ENCODE assay signal across 1 cellular context in genomic region chr9:114396558-114397218, GRCh38.
TF ChIP-seq lines count a peak whose summit lies in the region.

No MANE protein-coding gene starts in this region.

TF ChIP-seq in K562, 482 proteins besides CTCF, POLR2A, EP300 and RAD21 (continued from another document and continues in another):
- TF ChIP-seq USF2 (CRISPR knock-in tag; IDR thresholded peaks at IDR 0.05): peak; percentile 78
- TF ChIP-seq ZNF77 (CRISPR knock-in tag; IDR thresholded peaks at IDR 0.05): no peak
- TF ChIP-seq HNRNPH1 (optimal IDR thresholded peaks at IDR 0.05; ENCODE audit: low read depth, low read length): no peak
- no peak for TF ChIP-seq HMGN3 (IDR thresholded peaks at IDR 0.05; ENCODE audit: borderline replicate concordance, extremely low read depth, insufficient read length, low read depth, low read length)
- TF ChIP-seq ZNF232 (CRISPR knock-in tag; IDR thresholded peaks at IDR 0.05): no peak
- no peak for TF ChIP-seq GTF2B (IDR thresholded peaks at IDR 0.05; ENCODE audit: extremely low read depth, insufficient read length)
- 0 out of 2 replicates have a peak, but pooled peaks have one; percentile 23 for TF ChIP-seq GABPB1 (CRISPR knock-in tag; IDR thresholded peaks at IDR 0.05)
- no peak for TF ChIP-seq STAG1 (CRISPR knock-in tag; IDR thresholded peaks at IDR 0.05; ENCODE audit: borderline replicate concordance)
- no peak for TF ChIP-seq PRMT5 (CRISPR knock-in tag; IDR thresholded peaks at IDR 0.05)
- peak; percentile 56 to 59 for TF ChIP-seq E2F6 (IDR thresholded peaks at IDR 0.05; ENCODE audit: borderline replicate concordance in 1 of 2, extremely low read depth in 1 of 2, insufficient read depth in 1 of 2, insufficient read length in 1 of 2, low read depth in 1 of 2, low read length in 1 of 2, poor library complexity in 1 of 2, severe bottlenecking in 1 of 2)
- no peak for TF ChIP-seq ZBTB2 (IDR thresholded peaks at IDR 0.05)
- no peak for TF ChIP-seq ZNF449 (CRISPR knock-in tag; IDR thresholded peaks at IDR 0.05)
- no peak for TF ChIP-seq CSDE1 (IDR thresholded peaks at IDR 0.05)
- TF ChIP-seq U2AF2 (optimal IDR thresholded peaks at IDR 0.05; ENCODE audit: low read depth, low read length): no peak
- TF ChIP-seq AFF1 (IDR thresholded peaks at IDR 0.05; ENCODE audit: low read depth in 1 of 2, partially characterized antibody in 2 of 2): no peak
- no peak for TF ChIP-seq MTA2 (IDR thresholded peaks at IDR 0.05; ENCODE audit: low read depth)
- TF ChIP-seq ZBTB34 (CRISPR knock-in tag; IDR thresholded peaks at IDR 0.05): no peak
- no peak for TF ChIP-seq FOXM1 (IDR thresholded peaks at IDR 0.05; ENCODE audit: low read depth)
- TF ChIP-seq FOXM1 (CRISPR knock-in tag; IDR thresholded peaks at IDR 0.05; ENCODE audit: low read depth): no peak
- TF ChIP-seq GATA2 (CRISPR knock-in tag; IDR thresholded peaks at IDR 0.05): no peak
- TF ChIP-seq MAFG (tag; conservative IDR thresholded peaks at IDR 0.05): no peak
- no peak for TF ChIP-seq CHD2 (IDR thresholded peaks at IDR 0.05; ENCODE audit: low read depth, low read length)
- TF ChIP-seq MLLT1 (IDR thresholded peaks at IDR 0.05): peak in 1 of 2 experiments; percentile 90; a peak in 2 of 4 replicates
- TF ChIP-seq ZNF551 (CRISPR knock-in tag; IDR thresholded peaks at IDR 0.05): no peak
- no peak for TF ChIP-seq TARDBP (IDR thresholded peaks at IDR 0.05)
- no peak for TF ChIP-seq NR2C1 (IDR thresholded peaks at IDR 0.05)
- TF ChIP-seq NR2C1 (tag; IDR thresholded peaks at IDR 0.05): 0 out of 2 replicates have a peak, but pooled peaks have one; percentile 26
- no peak for TF ChIP-seq ZNF174 (CRISPR knock-in tag; IDR thresholded peaks at IDR 0.05)
- TF ChIP-seq SFPQ (IDR thresholded peaks at IDR 0.05; ENCODE audit: low read depth, low read length): no peak
- no peak for TF ChIP-seq OTX1 (CRISPR knock-in tag; IDR thresholded peaks at IDR 0.05)
- peak; percentile 25; the same call in 1 of the 2 replicates for TF ChIP-seq TOE1 (IDR thresholded peaks at IDR 0.05; ENCODE audit: borderline replicate concordance)
- TF ChIP-seq TOE1 (CRISPR knock-in tag; IDR thresholded peaks at IDR 0.05; ENCODE audit: borderline replicate concordance, low read depth): no peak
- TF ChIP-seq TAF7 (tag; IDR thresholded peaks at IDR 0.05): peak; percentile 26; the same call in 1 of the 2 replicates
- TF ChIP-seq ZNF197 (CRISPR knock-in tag; IDR thresholded peaks at IDR 0.05; ENCODE audit: low read depth): 0 out of 2 replicates have a peak, but pooled peaks have one; percentile 56
- TF ChIP-seq CBX8 (IDR thresholded peaks at IDR 0.05; ENCODE audit: borderline replicate concordance, extremely low read depth, low read depth, low read length, poor library complexity, severe bottlenecking): no peak
- no peak for TF ChIP-seq SREBF1 (IDR thresholded peaks at IDR 0.05; ENCODE audit: borderline replicate concordance, low read depth, low read length)
- no peak for TF ChIP-seq SMARCB1 (IDR thresholded peaks at IDR 0.05; ENCODE audit: insufficient read length, low read depth)
- no peak for TF ChIP-seq ZNF780A (CRISPR knock-in tag; IDR thresholded peaks at IDR 0.05)
- TF ChIP-seq ZNF311 (CRISPR knock-in tag; IDR thresholded peaks at IDR 0.05): peak; percentile 85
- TF ChIP-seq RBFOX2 (IDR thresholded peaks at IDR 0.05; ENCODE audit: low read depth, low read length): 0 out of 2 replicates have a peak, but pooled peaks have one; percentile 2
- TF ChIP-seq BRD4 (IDR thresholded peaks at IDR 0.05): no peak
- no peak for TF ChIP-seq FOSL1 (tag; conservative IDR thresholded peaks at IDR 0.05)
- TF ChIP-seq ZNF175 (CRISPR knock-in tag; IDR thresholded peaks at IDR 0.05; ENCODE audit: low read depth): peak; percentile 15; the same call in 1 of the 2 replicates
- TF ChIP-seq PHB2 (IDR thresholded peaks at IDR 0.05; ENCODE audit: low read depth): no peak
- TF ChIP-seq RFX7 (CRISPR knock-in tag; IDR thresholded peaks at IDR 0.05): no peak
- TF ChIP-seq SMARCC2 (IDR thresholded peaks at IDR 0.05; ENCODE audit: low read depth): no peak
- TF ChIP-seq NBN (IDR thresholded peaks at IDR 0.05; ENCODE audit: low read depth): 0 out of 2 replicates have a peak, but pooled peaks have one; percentile 15
- TF ChIP-seq HOXB6 (CRISPR knock-in tag; IDR thresholded peaks at IDR 0.05; ENCODE audit: borderline replicate concordance): no peak
- TF ChIP-seq HDAC2 (IDR thresholded peaks at IDR 0.05): no peak
- TF ChIP-seq ZNF589 (CRISPR knock-in tag; IDR thresholded peaks at IDR 0.05; ENCODE audit: low read depth): peak; percentile 88
- TF ChIP-seq PKNOX1 (IDR thresholded peaks at IDR 0.05): no peak
- no peak for TF ChIP-seq MTA3 (IDR thresholded peaks at IDR 0.05; ENCODE audit: borderline replicate concordance)
- TF ChIP-seq MLX (CRISPR knock-in tag; conservative IDR thresholded peaks at IDR 0.05): no peak
- TF ChIP-seq KHSRP (IDR thresholded peaks at IDR 0.05): no peak
- TF ChIP-seq ZEB2 (IDR thresholded peaks at IDR 0.05): no peak
- TF ChIP-seq HDAC3 (IDR thresholded peaks at IDR 0.05; ENCODE audit: borderline replicate concordance, partially characterized antibody): no peak
- TF ChIP-seq NFATC3 (IDR thresholded peaks at IDR 0.05): no peak
